Comparison of ENCODE assay signal across 19 cellular contexts in the genomic region with DNA sequence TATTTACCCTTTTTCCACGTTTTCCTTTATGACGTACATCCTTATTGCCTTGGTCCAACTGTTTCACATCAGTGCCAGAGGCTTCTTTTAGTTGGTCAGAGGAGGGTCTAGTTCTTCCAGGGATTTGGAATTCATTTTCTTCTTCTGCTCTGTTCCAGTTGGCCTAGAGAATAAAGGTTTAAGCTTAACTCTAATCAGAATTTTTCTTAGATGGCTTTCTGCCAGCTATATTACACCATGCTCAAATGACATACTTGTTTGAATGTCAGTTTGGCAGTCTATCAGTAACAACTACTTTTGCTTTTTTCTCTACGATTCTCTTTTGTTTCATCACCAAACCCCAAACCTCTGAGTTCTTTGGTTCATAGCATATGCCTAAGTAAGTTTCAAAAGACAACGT.
"Had no signal": no experiment of that assay in that cellular context is flagged by ENCODE, and none has a peak within 500 bp of the region (broad histone marks: within the 10 kb centered on the region; RNA-seq: fewer than 3 reads in every experiment).

No MANE protein-coding gene starts in this region.

- DNase-seq: activated CD4-positive, alpha-beta T cell treated with anti-CD3 and anti-CD28 coated beads, Interleukin-2, amount 50 U/mL, for 1 hour; activated CD4-positive, CD25-positive, alpha-beta regulatory T cell treated with anti-CD3 and anti-CD28 coated beads, Interleukin-2, amount 50 U/mL, for 72 hours; activated CD8-positive, alpha-beta memory T cell treated with anti-CD3 and anti-CD28 coated beads for 24 hours; activated CD8-positive, alpha-beta memory T cell treated with anti-CD3 and anti-CD28 coated beads, Interleukin-2, amount 50 U/mL, for 48 hours; activated effector memory CD4-positive, alpha-beta T cell treated with Interleukin-2 at 50 U/mL for 16 hours; activated naive CD4-positive, alpha-beta T cell treated with anti-CD3 and anti-CD28 coated beads, Interleukin-2, amount 10 ng/mL, durations not matched to agents 7 days and 5 days; activated T-cell treated with anti-CD3 and anti-CD28 coated beads, Interleukin-2, amount 50 U/mL, for 48 hours; dorsolateral prefrontal cortex; hippocampal formation; islet precursor cell; mammary epithelial cell; midbrain; posterior cingulate gyrus; SW 1271; T-helper 2 cell; trophoblast cell had no signal

- H3K27me3 ChIP-seq: cardiac muscle cell, dorsolateral prefrontal cortex had no signal

- H3K4me3 ChIP-seq: cardiac muscle cell, dorsolateral prefrontal cortex had no signal

- H3K27ac ChIP-seq: cardiac muscle cell, epithelial cell of prostate, VCaP had no signal
